Comparison of ENCODE assay signal across 1 cellular context in genomic region chr9:99057665-99058625, GRCh38.
TF ChIP-seq lines count a peak whose summit lies in the region.

No MANE protein-coding gene starts in this region.

TF ChIP-seq in K562, 482 proteins besides CTCF, POLR2A, EP300 and RAD21 (continued from another document and continues in another):
- TF ChIP-seq ZNF395 (CRISPR knock-in tag; IDR thresholded peaks at IDR 0.05), result peak; percentile 85
- TF ChIP-seq JUND (IDR thresholded peaks at IDR 0.05; ENCODE audit: borderline replicate concordance, low read depth, low read length), result peak; percentile 52; the same call in 1 of the 2 replicates
- TF ChIP-seq JUND (tag; IDR thresholded peaks at IDR 0.05; ENCODE audit: borderline replicate concordance, low read depth, low read length), result peak; percentile 73; the same call in 2 of the 3 replicates
- TF ChIP-seq PTTG1 (tag; IDR thresholded peaks at IDR 0.05; ENCODE audit: low read depth), result no peak
- peak; percentile 92 for TF ChIP-seq TEAD4 (IDR thresholded peaks at IDR 0.05; ENCODE audit: low read length)
- no peak for TF ChIP-seq TEAD4 (CRISPR knock-in tag; IDR thresholded peaks at IDR 0.05; ENCODE audit: borderline replicate concordance)
- no peak for TF ChIP-seq XRCC3 (IDR thresholded peaks at IDR 0.05)
- peak; percentile 65 for TF ChIP-seq CXXC5 (CRISPR knock-in tag; IDR thresholded peaks at IDR 0.05)
- TF ChIP-seq HDAC6 (IDR thresholded peaks at IDR 0.05; ENCODE audit: low read depth, low read length), result no peak
- no peak for TF ChIP-seq KLF13 (tag; IDR thresholded peaks at IDR 0.05; ENCODE audit: borderline replicate concordance, low read depth)
- TF ChIP-seq ZNF384 (IDR thresholded peaks at IDR 0.05; ENCODE audit: low read depth, low read length), result no peak
- TF ChIP-seq RFX5 (IDR thresholded peaks at IDR 0.05; ENCODE audit: low read depth, low read length), result no peak
- peak; percentile 93 for TF ChIP-seq HMBOX1 (IDR thresholded peaks at IDR 0.05)
- no peak for TF ChIP-seq KLF10 (CRISPR knock-in tag; IDR thresholded peaks at IDR 0.05)
- TF ChIP-seq ZEB2 (IDR thresholded peaks at IDR 0.05), result peak; percentile 58; the same call in 1 of the 2 replicates
- no peak for TF ChIP-seq SIN3A (IDR thresholded peaks at IDR 0.05; ENCODE audit: borderline replicate concordance in 2 of 2, control insufficient read depth in 1 of 2, low read depth in 2 of 2, low read length in 2 of 2)
- no peak for TF ChIP-seq ETS2 (tag; IDR thresholded peaks at IDR 0.05; ENCODE audit: borderline replicate concordance, poor library complexity, severe bottlenecking)
- TF ChIP-seq RBFOX2 (IDR thresholded peaks at IDR 0.05; ENCODE audit: low read depth, low read length), result 0 out of 2 replicates have a peak, but pooled peaks have one; percentile 17
- TF ChIP-seq ID3 (CRISPR knock-in tag; IDR thresholded peaks at IDR 0.05), result no peak
- TF ChIP-seq ID3 (tag; IDR thresholded peaks at IDR 0.05), result 0 out of 2 replicates have a peak, but pooled peaks have one; percentile 11
- TF ChIP-seq ARID3B (CRISPR knock-in tag; IDR thresholded peaks at IDR 0.05; ENCODE audit: borderline replicate concordance), result no peak
- no peak for TF ChIP-seq HINFP (tag; conservative IDR thresholded peaks at IDR 0.05; ENCODE audit: low read depth)
- TF ChIP-seq RCOR1 (IDR thresholded peaks at IDR 0.05; ENCODE audit: borderline replicate concordance in 1 of 2, low read depth in 2 of 2, low read length in 2 of 2), result peak in 1 of 2 experiments; percentile 88; a peak in 2 of 4 replicates
- TF ChIP-seq MAFG (tag; conservative IDR thresholded peaks at IDR 0.05), result no peak
- TF ChIP-seq RBM25 (IDR thresholded peaks at IDR 0.05; ENCODE audit: low read depth, low read length, severe bottlenecking), result no peak
- peak; percentile 47; the same call in 1 of the 2 replicates for TF ChIP-seq ZNF12 (CRISPR knock-in tag; IDR thresholded peaks at IDR 0.05)
- no peak for TF ChIP-seq HNRNPUL1 (IDR thresholded peaks at IDR 0.05; ENCODE audit: low read length)
- no peak for TF ChIP-seq E4F1 (CRISPR knock-in tag; IDR thresholded peaks at IDR 0.05; ENCODE audit: borderline replicate concordance)
- TF ChIP-seq VEZF1 (CRISPR knock-in tag; IDR thresholded peaks at IDR 0.05), result peak; percentile 50; the same call in 1 of the 2 replicates
- 0 out of 2 replicates have a peak, but pooled peaks have one; percentile 11 for TF ChIP-seq E2F5 (CRISPR knock-in tag; IDR thresholded peaks at IDR 0.05)
- peak; percentile 19; the same call in 1 of the 2 replicates for TF ChIP-seq CBX5 (IDR thresholded peaks at IDR 0.05; ENCODE audit: borderline replicate concordance, low read depth)
- TF ChIP-seq TCF3 (CRISPR knock-in tag; IDR thresholded peaks at IDR 0.05), result peak; percentile 96
- TF ChIP-seq ETV1 (tag; conservative IDR thresholded peaks at IDR 0.05; ENCODE audit: low read depth), result peak; percentile 95
- TF ChIP-seq PHF20 (IDR thresholded peaks at IDR 0.05; ENCODE audit: partially characterized antibody), result peak; percentile 17
- no peak for TF ChIP-seq ZNF764 (CRISPR knock-in tag; IDR thresholded peaks at IDR 0.05; ENCODE audit: low read depth)
- 0 out of 3 replicates have a peak, but pooled peaks of 1 of the 2 experiments have one; percentile 74 for TF ChIP-seq CBX3 (IDR thresholded peaks at IDR 0.05; ENCODE audit: borderline replicate concordance in 1 of 2, low read length in 2 of 2)
- peak in 1 of 2 experiments; percentile 71; a peak in 1 of 4 replicates for TF ChIP-seq HDAC1 (IDR thresholded peaks at IDR 0.05)
- peak; percentile 38; the same call in 1 of the 2 replicates for TF ChIP-seq ELF2 (CRISPR knock-in tag; IDR thresholded peaks at IDR 0.05)
- no peak for TF ChIP-seq RHOXF2B (CRISPR knock-in tag; conservative IDR thresholded peaks at IDR 0.05)
- peak; percentile 81; the same call in 1 of the 2 replicates for TF ChIP-seq GATAD2B (IDR thresholded peaks at IDR 0.05; ENCODE audit: borderline replicate concordance)
- TF ChIP-seq RUNX1 (IDR thresholded peaks at IDR 0.05; ENCODE audit: low read depth), result 0 out of 2 replicates have a peak, but pooled peaks have one; percentile 76
- no peak for TF ChIP-seq CUX1 (CRISPR knock-in tag; IDR thresholded peaks at IDR 0.05)
- no peak for TF ChIP-seq ZC3H4 (CRISPR knock-in tag; IDR thresholded peaks at IDR 0.05; ENCODE audit: borderline replicate concordance)
- TF ChIP-seq CBFB (CRISPR knock-in tag; IDR thresholded peaks at IDR 0.05), result peak; percentile 96
